In genomic region chr22:30289126-30289979, GRCh38 we compare ENCODE assay signal across 8 cellular contexts.
DNase-seq lines count a peak whose midpoint lies in the region; ATAC-seq and TF ChIP-seq lines count a peak whose summit lies in the region.

Gene CASTOR1 (minus strand): TSS chr22:30289505. CDS start chr22:30289497, 8 bp downstream.

- peak within 1 kb of the TSS; percentile 21 for H3K27ac ChIP-seq in brain microvascular endothelial cell

- DNase-seq in SIG-M5 treated with dmso at 0.1 percent for 504 hours (lab: John Stamatoyannopoulos, UW; ENCODE audit: unreplicated experiment) (peak; percentile 94), SIG-M5 (lab: John Stamatoyannopoulos, UW) (no peak), NCI-H2107 treated with DMSO at 0.1 percent for 48 hours (lab: John Stamatoyannopoulos, UW; ENCODE audit: unreplicated experiment) (peak; percentile 71), UCSD-AML1 (lab: John Stamatoyannopoulos, UW; ENCODE audit: unreplicated experiment) (peak; percentile 97), brain microvascular endothelial cell (peak; percentile 98), skeletal muscle cell (ENCODE audit: low read depth) (peak; percentile 95)

- peaks cover 25% of the 10 kb centered on the region for H3K36me3 ChIP-seq in brain microvascular endothelial cell (replicated peaks)

- no peaks in the 10 kb centered on the region for H3K27me3 ChIP-seq in brain microvascular endothelial cell (replicated peaks)

- TF ChIP-seq CTCF in brain microvascular endothelial cell (IDR thresholded peaks at IDR 0.05; ENCODE audit: low read depth, low read length, missing control alignments) = no peak

- ATAC-seq in HG03045 (IDR thresholded peaks at IDR 0.05; ENCODE audit: unreplicated experiment) = peak; percentile 70

- H3K4me3 ChIP-seq in brain microvascular endothelial cell (ENCODE audit: low read depth, low read length) (peak within 1 kb of the TSS; percentile 73), iPS-11a (ENCODE audit: low read depth, low read length) (peak within 1 kb of the TSS; percentile 67), skeletal muscle cell (ENCODE audit: low read depth, low read length) (peak within 1 kb of the TSS; percentile 92)

- in situ Hi-C loops in brain microvascular endothelial cell (cut with HindIII; ENCODE audit: low pct_ligation_motif_present, low sequenced_read_pairs) = no loop called here
